In genomic region chr3:65500398-65501306, GRCh38 we compare ENCODE assay signal across 13 cellular contexts.
"Had no signal": no experiment of that assay in that cellular context is flagged by ENCODE, and none has a peak within 500 bp of the region (broad histone marks: within the 10 kb centered on the region; RNA-seq: fewer than 3 reads in every experiment).

No MANE protein-coding gene starts in this region.

- H3K27me3 Mint-ChIP-seq: natural killer cell treated with Interleukin-12 subunit alpha and Interleukin-12 subunit beta and Interleukin-15 and Interleukin-18, amount 100 ng/mL, for 72 hours; T-cell had no signal

- H3K4me1 Mint-ChIP-seq: T-cell had no signal

- H3K36me3 Mint-ChIP-seq: natural killer cell treated with Interleukin-12 subunit alpha and Interleukin-12 subunit beta and Interleukin-15 and Interleukin-18, amount 100 ng/mL, for 72 hours; T-cell had no signal

- H3K27ac Mint-ChIP-seq: endodermal cell; natural killer cell treated with Interleukin-12 subunit alpha and Interleukin-12 subunit beta and Interleukin-15 and Interleukin-18, amount 100 ng/mL, for 72 hours; T-cell had no signal

- H3K9me3 Mint-ChIP-seq: endodermal cell had no signal

- H3K4me3 Mint-ChIP-seq: endodermal cell; natural killer cell treated with Interleukin-12 subunit alpha and Interleukin-12 subunit beta and Interleukin-15 and Interleukin-18, amount 100 ng/mL, for 72 hours; T-cell had no signal

- DNase-seq: activated CD4-positive, CD25-positive, alpha-beta regulatory T cell; activated naive CD4-positive, alpha-beta T cell treated with anti-CD3 and anti-CD28 coated beads, Interleukin-2, amount 50 U/mL, for 16 hours; activated T-cell treated with anti-CD3 and anti-CD28 coated beads, Interleukin-2, amount 50 U/mL, for 1 hour; amniotic stem cell; endodermal cell; mammary epithelial cell; stimulated activated CD4-positive, alpha-beta T cell treated with anti-CD3 and anti-CD28 coated beads, Interleukin-15, amount 100 ng/mL, for 24 hours; stimulated activated CD4-positive, alpha-beta T cell treated with anti-CD3 and anti-CD28 coated beads, Interleukin-4, amount 100 ng/mL, for 4 hours; stomach; T-cell; T1000 had no signal

- ATAC-seq: left lobe of liver; natural killer cell treated with Interleukin-12 subunit alpha and Interleukin-12 subunit beta and Interleukin-15 and Interleukin-18, amount 100 ng/mL, for 72 hours; T-cell had no signal
